ENCODE assay signal across 23 cellular contexts in the genomic region with DNA sequence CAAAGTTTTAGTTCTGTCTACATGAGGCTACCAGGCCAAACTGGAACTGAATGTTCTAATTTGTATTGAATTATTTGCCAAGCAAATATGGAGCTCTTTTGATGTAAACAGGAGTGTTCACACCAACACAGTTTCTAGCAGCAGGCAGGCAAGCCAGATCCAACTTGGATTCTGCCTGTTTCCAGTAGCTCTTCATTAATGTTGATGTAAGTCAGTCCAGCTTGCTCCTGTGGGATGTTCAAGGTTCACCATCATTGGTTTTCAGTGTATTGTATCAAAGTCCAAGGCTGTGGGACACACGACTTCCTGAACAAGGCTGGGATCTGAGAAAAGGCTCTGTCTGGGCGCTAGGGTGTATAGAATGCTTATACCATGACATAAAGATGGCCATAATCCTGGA.
DNase-seq lines count a peak whose midpoint lies in the region; ATAC-seq, FAIRE-seq and TF ChIP-seq lines count a peak whose summit lies in the region.
"Had no signal": no experiment of that assay in that cellular context is flagged by ENCODE, and none has a peak within 500 bp of the region (broad histone marks: within the 10 kb centered on the region; RNA-seq: fewer than 3 reads in every experiment).

No MANE protein-coding gene starts in this region.

- no peak for FAIRE-seq in small intestine (lab: Jason Lieb, UNC)
- FAIRE-seq: A204.1, D721Med, GM12891, GM18507, H54 had no signal

- H3K27me3 ChIP-seq in right lobe of liver (no peaks in the 10 kb centered on the region), small intestine (ENCODE audit: control insufficient read depth in 2 of 2, insufficient read depth in 2 of 2, low read length in 2 of 2) (no peaks in the 10 kb centered on the region), SJCRH30 (no peaks in the 10 kb centered on the region; the same call in 1 of the 2 replicates)
- H3K27me3 ChIP-seq: BE2C; BLaER1 treated with 17β-estradiol and CSF1 and Interleukin-3, amounts not matched to agents 10 nM and 100 nM had no signal

- WGBS in right lobe of liver (ENCODE audit: insufficient coverage, low coverage, low lambda C conversion rate, missing lambda C conversion rate), result 39% methylated on average over 2 of the region's 2 CpGs
- WGBS in small intestine, 3 donors, result 46 to 65% (median 57%) methylated on average over 2 of the region's 2 CpGs

- DNase-seq in LNCaP clone FGC (ENCODE audit: low read depth) (peak; percentile 34), left lobe of liver (ENCODE audit: low spot score) (peak; percentile 61), right lobe of liver (peak in 2 of 3 donors; percentile 24 to 56), small intestine (peak; percentile 2), SJCRH30 (no peak), RKO (ENCODE audit: low spot score) (no peak), EL (no peak)
- no peak for DNase-seq in activated CD4-positive, alpha-beta T cell treated with anti-CD3 and anti-CD28 coated beads for 1 hour
- DNase-seq: BE2C; CD4-positive, alpha-beta T cell; CD8-positive, alpha-beta memory T cell; DMS 273 treated with DMSO at 0.1 percent for 48 hours; DMS79; GF-D8; GOT3; HFFc6 had no signal

- H3K9me3 ChIP-seq in right lobe of liver (no peaks in the 10 kb centered on the region), small intestine (ENCODE audit: control insufficient read depth, low read depth) (no peaks in the 10 kb centered on the region), SJCRH30 (replicated peaks) (no peaks in the 10 kb centered on the region)
- H3K9me3 ChIP-seq: BE2C, HAP-1 had no signal

- peak; percentile 90 for ATAC-seq in left lobe of liver
- peak; percentile 90 to 95 (median 92) for ATAC-seq in right lobe of liver

- TF ChIP-seq POLR2A in right lobe of liver (IDR thresholded peaks at IDR 0.05), result no peak

- peak overlapping the region; percentile 40 to 87 (median 59) for H3K27ac ChIP-seq in right lobe of liver
- H3K27ac ChIP-seq in small intestine (ENCODE audit: low read depth in 1 of 2, low read length in 1 of 2), result no peak overlapping the region
- H3K27ac ChIP-seq in SJCRH30, result no peak overlapping the region
- H3K27ac ChIP-seq: BLaER1 treated with 17β-estradiol and CSF1 and Interleukin-3, amounts not matched to agents 10 nM and 100 nM had no signal

- no peaks in the 10 kb centered on the region for H3K36me3 ChIP-seq in right lobe of liver
- H3K36me3 ChIP-seq in small intestine (ENCODE audit: control insufficient read depth in 2 of 2, insufficient read depth in 2 of 2, low read length in 2 of 2), result no peaks in the 10 kb centered on the region
- H3K36me3 ChIP-seq in SJCRH30, result no peaks in the 10 kb centered on the region
- H3K36me3 ChIP-seq: BE2C; BLaER1 treated with 17β-estradiol and CSF1 and Interleukin-3, amounts not matched to agents 10 nM and 100 nM; HAP-1 had no signal

- intact Hi-C loops in right lobe of liver (cut with DNase I), result no loop called here

- no peak overlapping the region for H3K4me3 ChIP-seq in LNCaP clone FGC (ENCODE audit: low read depth, low read length)
- no peak overlapping the region for H3K4me3 ChIP-seq in right lobe of liver
- H3K4me3 ChIP-seq in small intestine (ENCODE audit: low read depth in 1 of 2, low read length in 2 of 2), result no peak overlapping the region
- H3K4me3 ChIP-seq in SJCRH30, result no peak overlapping the region
- H3K4me3 ChIP-seq: BLaER1 treated with 17β-estradiol and CSF1 and Interleukin-3, amounts not matched to agents 10 nM and 100 nM; HAP-1 had no signal

- TF ChIP-seq CTCF in LNCaP clone FGC (IDR thresholded peaks at IDR 0.05; ENCODE audit: control insufficient read depth, extremely low read depth, insufficient read depth) (no peak), right lobe of liver (IDR thresholded peaks at IDR 0.05) (no peak)

- H3K4me1 ChIP-seq in right lobe of liver (peaks cover 0 to 23% (median 11%) of the 10 kb centered on the region in 4 donors), small intestine (ENCODE audit: control insufficient read depth in 2 of 2, insufficient read depth in 1 of 2, low read depth in 1 of 2, low read length in 1 of 2) (no peaks in the 10 kb centered on the region), SJCRH30 (no peaks in the 10 kb centered on the region)
- H3K4me1 ChIP-seq: BE2C; BLaER1 treated with 17β-estradiol and CSF1 and Interleukin-3, amounts not matched to agents 10 nM and 100 nM; HAP-1 had no signal

Comparison
In these comparisons a context has a peak if more than half of its experiments do, and no peak if none do; other contexts are left out.
1. DNase-seq: peak in LNCaP clone FGC (single experiment), left lobe of liver (single experiment), right lobe of liver (2 of 3) and small intestine (single experiment); none in SJCRH30 (0 of 2), RKO (single experiment), activated CD4-positive, alpha-beta T cell treated with anti-CD3 and anti-CD28 coated beads for 1 hour (single experiment) and EL (single experiment).
2. H3K27ac ChIP-seq: peak in right lobe of liver (3 of 3); none in small intestine (0 of 2) and SJCRH30 (single experiment).